In the genomic region with DNA sequence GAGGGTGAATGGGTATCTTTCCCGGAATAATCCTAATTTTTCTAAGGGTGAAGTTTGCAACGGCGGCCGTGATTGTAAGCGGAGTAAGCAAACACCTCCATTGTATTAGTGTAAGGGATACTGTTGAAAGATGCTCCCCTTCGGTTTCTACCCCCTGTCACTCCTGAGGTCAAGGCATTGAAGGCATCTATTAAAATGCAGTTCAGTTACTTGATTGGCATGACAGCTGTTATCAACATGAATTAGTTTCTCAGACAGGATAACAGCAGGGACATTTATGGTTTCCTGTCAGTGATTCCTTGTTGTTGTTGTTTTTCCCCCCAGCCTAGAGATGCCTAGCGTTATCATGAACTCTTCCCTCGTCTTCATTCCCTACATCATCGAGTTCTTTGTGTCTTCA, we compare ENCODE assay signal across 8 cellular contexts. TPM values are rescaled to one million over a fixed set of nuclear protein-coding genes. Genes with fewer than 3 reads are reported as not detected.
DNase-seq lines count a peak whose midpoint lies in the region; ATAC-seq and TF ChIP-seq lines count a peak whose summit lies in the region.

No MANE protein-coding gene starts in this region.

- peaks cover 32% of the 10 kb centered on the region for H3K27me3 Mint-ChIP-seq in MCF 10A (ENCODE audit: insufficient read depth, unreplicated experiment)

- H3K27me3 ChIP-seq in BE2C (no peaks in the 10 kb centered on the region), mucosa of rectum (ENCODE audit: control insufficient read depth in 2 of 2, insufficient read depth in 2 of 2, low read length in 2 of 2) (peaks cover 0 to 4% of the 10 kb centered on the region in 2 donors)

- no peaks in the 10 kb centered on the region for H3K36me3 ChIP-seq in BE2C
- no peaks in the 10 kb centered on the region for H3K36me3 ChIP-seq in mucosa of rectum (ENCODE audit: control insufficient read depth in 2 of 2, insufficient read depth in 2 of 2, low read length in 2 of 2)

- intact Hi-C loops in MCF 10A (cut with micrococcal nuclease): no loop called here

- BruUV-seq in MCF 10A (replicated peaks; lab: Mats Ljungman, UMichigan): TSS peak; percentile 58

- H3K4me3 ChIP-seq in BE2C (ENCODE audit: low read depth, low read length) (peak overlapping the region; percentile 80), mucosa of rectum (ENCODE audit: low read length in 2 of 2) (peak overlapping the region; percentile 71 to 88)

- no peak for TF ChIP-seq CTCF in BE2C (IDR thresholded peaks at IDR 0.05; ENCODE audit: low read depth, low read length)
- no peak for TF ChIP-seq CTCF in MCF 10A (IDR thresholded peaks at IDR 0.05; ENCODE audit: unreplicated experiment)

- H3K36me3 Mint-ChIP-seq in MCF 10A (ENCODE audit: insufficient read depth, unreplicated experiment): no peaks in the 10 kb centered on the region

- peak overlapping the region; percentile 54 to 70 for H3K9ac ChIP-seq in mucosa of rectum (ENCODE audit: low read depth in 1 of 2, low read length in 2 of 2)

- CTCF ChIA-PET in MCF 10A (lab: Yijun Ruan, JAX): interaction anchor here (0.6 to 0.7 kb wide), 2 partner anchors 28 to 61 kb away, joined by 3 read pairs; no protein-coding TSS in a partner anchor

- ATAC-seq in HG03280 (IDR thresholded peaks at IDR 0.05; ENCODE audit: unreplicated experiment) (peak; percentile 17), GM18907 (IDR thresholded peaks at IDR 0.05; ENCODE audit: unreplicated experiment) (no peak)

- H3K9me3 Mint-ChIP-seq in MCF 10A (ENCODE audit: unreplicated experiment): no peaks in the 10 kb centered on the region

- POLR2A ChIA-PET in MCF 10A (lab: Yijun Ruan, JAX): interaction anchor here (0.6 to 1.2 kb wide), 3 partner anchors 41 to 1406 kb away, joined by 3 read pairs; no protein-coding TSS in a partner anchor

- peak overlapping the region; percentile 83 for H3K27ac Mint-ChIP-seq in MCF 10A (ENCODE audit: low read depth, unreplicated experiment)

- no peak overlapping the region for H3K27ac ChIP-seq in mucosa of rectum (ENCODE audit: low read depth in 2 of 2, low read length in 2 of 2)

- H3K4me3 Mint-ChIP-seq in MCF 10A (ENCODE audit: unreplicated experiment): peak overlapping the region; percentile 88

- DNase-seq in BE2C (no peak), MCF 10A (ENCODE audit: unreplicated experiment) (no peak), Ammon's horn (ENCODE audit: low spot score) (no peak), NCI-H1105 treated with DMSO at 0.1 percent for 48 hours (lab: John Stamatoyannopoulos, UW) (no peak), NCI-H1694 treated with DMSO at 0.1 percent for 48 hours (lab: John Stamatoyannopoulos, UW) (no peak)

- H3K9me3 ChIP-seq in BE2C (no peaks in the 10 kb centered on the region), mucosa of rectum (ENCODE audit: control insufficient read depth in 2 of 2, low read length in 2 of 2) (no peaks in the 10 kb centered on the region)

- peaks cover 6% of the 10 kb centered on the region for H3K4me1 Mint-ChIP-seq in MCF 10A (ENCODE audit: insufficient read depth, unreplicated experiment)

- no peaks in the 10 kb centered on the region for H3K4me1 ChIP-seq in BE2C
- H3K4me1 ChIP-seq in mucosa of rectum (ENCODE audit: control insufficient read depth in 2 of 2, insufficient read depth in 2 of 2, low read length in 2 of 2): peaks cover 0 to 3% of the 10 kb centered on the region in 2 donors

RNA-seq across cellular contexts. Expression of a gene that starts 0.6 kb away (rescaled TPM):
- 4.7 TPM for polyA plus RNA-seq in BE2C (2012; ENCODE audit: insufficient read depth, insufficient read length, low read depth)
- total RNA-seq in MCF 10A (2022): 12.5 and 13.7 TPM in 2 replicates

RNA-seq across cellular contexts. Expression of a gene that starts 45.2 kb away (rescaled TPM):
- polyA plus RNA-seq in BE2C (2012; ENCODE audit: insufficient read depth, insufficient read length, low read depth): not detected
- not detected in 2 replicates for total RNA-seq in MCF 10A (2022)
